In the genomic region with DNA sequence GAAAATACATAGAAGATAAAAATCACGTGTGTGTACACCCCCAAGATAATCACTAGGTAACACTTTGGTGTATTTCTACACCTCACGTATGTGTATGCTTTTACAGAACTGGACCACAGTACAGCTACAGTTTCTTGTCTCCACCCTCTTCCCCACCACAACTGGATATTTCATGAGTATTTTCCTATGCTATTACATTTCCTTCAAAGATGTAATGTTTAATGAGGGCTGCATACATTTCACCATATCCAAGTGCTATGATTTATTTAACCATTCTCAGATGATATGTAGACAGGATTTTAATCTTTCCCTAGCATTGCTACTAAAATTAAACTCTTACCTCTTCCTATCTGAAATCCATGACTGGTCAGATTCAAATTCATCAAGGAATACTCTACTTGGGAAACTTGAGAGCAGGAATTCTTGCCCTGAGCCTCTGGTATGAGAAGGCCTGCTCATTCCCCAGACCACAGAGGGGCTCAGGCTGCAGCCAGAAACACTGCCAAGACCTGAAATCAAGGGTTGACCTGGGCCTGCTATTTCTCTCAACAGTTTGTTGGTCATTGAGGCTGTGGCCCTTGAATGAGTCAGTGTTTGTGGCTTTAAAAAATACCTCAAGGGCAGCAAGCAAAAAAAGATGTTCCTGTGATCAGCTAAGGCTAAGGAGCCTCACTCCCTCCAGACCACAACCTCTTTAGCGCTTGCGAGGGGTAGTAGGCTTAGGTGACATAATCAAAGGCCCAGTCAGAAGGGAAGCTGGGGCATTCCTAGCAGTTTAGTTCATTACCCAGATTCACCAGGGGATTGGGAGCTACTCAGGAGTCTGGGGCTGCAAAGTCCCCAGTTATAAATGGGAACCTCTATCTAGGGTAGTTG, we compare ENCODE assay signal across 8 cellular contexts. TPM values are rescaled to one million over a fixed set of nuclear protein-coding genes. Genes with fewer than 3 reads are reported as not detected.
DNase-seq lines count a peak whose midpoint lies in the region; ATAC-seq and TF ChIP-seq lines count a peak whose summit lies in the region.

No MANE protein-coding gene starts in this region.

- H3K9me3 ChIP-seq in psoas muscle, result no peaks in the 10 kb centered on the region
- no peaks in the 10 kb centered on the region for H3K9me3 ChIP-seq in left ventricle myocardium inferior (replicated peaks)

- intact Hi-C loops in psoas muscle (cut with DNase I), result loop anchor here in 1 of 2 donors (5.0 kb wide), 1 partner anchor 35 kb away; no protein-coding TSS in a partner anchor
- intact Hi-C loops in left ventricle myocardium inferior (cut with micrococcal nuclease), result no loop called here

- no peaks in the 10 kb centered on the region for H3K27me3 ChIP-seq in psoas muscle (ENCODE audit: insufficient read depth in 3 of 3, low read length in 2 of 3)
- no peaks in the 10 kb centered on the region for H3K27me3 ChIP-seq in left ventricle myocardium inferior (ENCODE audit: low read depth)

- H3K4me1 ChIP-seq in psoas muscle (peaks cover 47% of the 10 kb centered on the region), left ventricle myocardium inferior (peaks cover 17% of the 10 kb centered on the region)

- H3K36me3 ChIP-seq in psoas muscle (ENCODE audit: insufficient read depth in 1 of 2, low read depth in 1 of 2) (no peaks in the 10 kb centered on the region), left ventricle myocardium inferior (no peaks in the 10 kb centered on the region)

- TF ChIP-seq CTCF in psoas muscle (IDR thresholded peaks at IDR 0.05), result no peak
- no peak for TF ChIP-seq CTCF in left ventricle myocardium inferior (IDR thresholded peaks at IDR 0.05; ENCODE audit: borderline replicate concordance)

- H3K4me3 ChIP-seq in psoas muscle (no peak overlapping the region), left ventricle myocardium inferior (no peak overlapping the region)

- ATAC-seq in GM18909 (IDR thresholded peaks at IDR 0.05; ENCODE audit: poor library complexity, unreplicated experiment) (peak; percentile 80), HG03045 (IDR thresholded peaks at IDR 0.05; ENCODE audit: unreplicated experiment) (peak; percentile 74), psoas muscle (peak; percentile 75 to 93 (median 86))

- H3K27ac ChIP-seq in psoas muscle (peak overlapping the region; percentile 80), left ventricle myocardium inferior (replicated peaks) (no peak overlapping the region)

- 63 to 75% (median 65%) methylated on average over 4 of the region's 4 CpGs for WGBS in psoas muscle, 3 donors

- DNase-seq in SKM-1 treated with dmso at 0.1 percent for 144 hours (lab: John Stamatoyannopoulos, UW; ENCODE audit: unreplicated experiment) (peak; percentile 80), psoas muscle (no peak), C1 segment of cervical spinal cord (lab: John Stamatoyannopoulos, UW) (no peak), NCI-H2107 treated with DMSO at 0.1 percent for 48 hours (lab: John Stamatoyannopoulos, UW; ENCODE audit: unreplicated experiment) (no peak), left ventricle myocardium inferior (no peak), CD1c-positive myeloid dendritic cell (ENCODE audit: extremely low spot score) (no peak)

RNA-seq across cellular contexts. Expression of gene ABTB2, which starts 55.5 kb away (rescaled TPM):
- total RNA-seq in psoas muscle (10 to 100 TPM; 11.9 to 24.7 (median 20.0) TPM), left ventricle myocardium inferior (24.7 TPM)
- 10 to 100 TPM in 1 of 3 donors, 1 to 10 TPM in 2; 4.5 to 21.1 (median 8.0) TPM for polyA plus RNA-seq in psoas muscle
